ENCODE assay signal across 9 cellular contexts in the genomic region with DNA sequence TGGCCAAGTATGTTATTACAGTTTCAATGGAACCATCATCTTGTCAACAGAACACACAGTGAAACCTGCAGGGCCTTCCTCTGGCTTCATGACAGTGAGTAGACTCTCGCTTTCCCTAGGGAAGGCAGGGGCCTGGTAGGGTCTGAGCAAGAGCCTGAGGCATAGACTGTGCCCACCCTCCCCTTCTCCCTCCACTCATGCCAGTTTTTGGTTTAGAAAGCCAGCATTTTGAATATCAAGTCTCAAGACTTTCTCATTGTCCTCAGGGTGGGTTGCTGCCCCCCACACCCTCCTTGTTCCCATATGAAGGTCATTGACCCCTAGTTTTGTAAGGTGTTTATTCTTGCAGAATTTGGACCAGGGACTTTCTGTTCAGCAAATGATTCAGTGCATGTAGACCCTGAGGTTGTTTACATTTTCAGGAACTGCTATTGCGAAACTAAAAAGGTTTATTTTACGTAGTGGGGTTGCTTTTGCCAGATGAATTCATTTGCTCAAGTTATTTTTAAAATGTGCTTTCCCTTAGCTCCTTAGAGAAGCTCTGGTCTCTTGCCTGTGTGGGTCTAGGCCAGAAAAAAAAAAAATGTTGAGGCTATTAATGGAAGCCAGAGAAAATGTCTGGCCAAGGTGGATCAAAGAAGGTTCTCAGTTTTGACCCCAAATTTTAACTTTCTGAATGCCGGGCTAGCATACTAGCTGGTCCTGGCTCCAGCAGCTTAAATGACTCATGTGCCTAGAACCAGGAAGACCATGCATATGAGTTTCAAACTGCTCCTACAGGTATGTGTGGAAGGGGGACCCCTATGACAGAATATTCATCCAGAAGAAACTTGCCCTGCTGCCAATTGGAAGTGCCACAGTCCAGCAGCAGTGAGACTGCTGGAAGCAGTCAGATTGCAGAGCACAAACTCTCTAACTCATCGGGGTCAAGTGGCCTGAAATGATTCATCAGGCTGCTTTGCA. TPM values are rescaled to one million over a fixed set of nuclear protein-coding genes. Genes with fewer than 3 reads are reported as not detected.
DNase-seq lines count a peak whose midpoint lies in the region; ATAC-seq lines count a peak whose summit lies in the region.
"Had no signal": no experiment of that assay in that cellular context is flagged by ENCODE, and none has a peak within 500 bp of the region (broad histone marks: within the 10 kb centered on the region; RNA-seq: fewer than 3 reads in every experiment).

No MANE protein-coding gene starts in this region.

- H3K9me3 Mint-ChIP-seq in activated CD4-positive, alpha-beta memory T cell treated with anti-CD3 and anti-CD28 coated beads, Interleukin-2, amount 10 ng/mL, durations not matched to agents 7 days and 5 days = no peaks in the 10 kb centered on the region
- H3K9me3 Mint-ChIP-seq: T-cell had no signal

- peak overlapping the region; percentile 24 for H3K27ac ChIP-seq in epithelial cell of prostate

- peaks cover 3% of the 10 kb centered on the region for H3K36me3 Mint-ChIP-seq in activated CD4-positive, alpha-beta memory T cell treated with anti-CD3 and anti-CD28 coated beads, Interleukin-2, amount 10 ng/mL, durations not matched to agents 7 days and 5 days (ENCODE audit: low read depth)

- ATAC-seq in GM18858 (IDR thresholded peaks at IDR 0.05; ENCODE audit: unreplicated experiment) = peak; percentile 39
- ATAC-seq in HG03460 (IDR thresholded peaks at IDR 0.05; ENCODE audit: unreplicated experiment) = peak; percentile 49
- no peak for ATAC-seq in GM18520 (IDR thresholded peaks at IDR 0.05; ENCODE audit: unreplicated experiment)
- ATAC-seq: T-cell had no signal

- H3K4me3 Mint-ChIP-seq in activated CD4-positive, alpha-beta memory T cell treated with anti-CD3 and anti-CD28 coated beads, Interleukin-2, amount 10 ng/mL, durations not matched to agents 7 days and 5 days = no peak overlapping the region
- H3K4me3 Mint-ChIP-seq: T-cell had no signal

- no peaks in the 10 kb centered on the region for H3K4me1 Mint-ChIP-seq in activated CD4-positive, alpha-beta memory T cell treated with anti-CD3 and anti-CD28 coated beads, Interleukin-2, amount 10 ng/mL, durations not matched to agents 7 days and 5 days
- H3K4me1 Mint-ChIP-seq: T-cell had no signal

- POLR2A ChIA-PET in activated CD4-positive, alpha-beta memory T cell treated with anti-CD3 and anti-CD28 coated beads, Interleukin-2, amount 10 ng/mL, durations not matched to agents 7 days and 5 days (lab: Charles Lee) = no interaction called here

- CTCF ChIA-PET in activated CD4-positive, alpha-beta memory T cell treated with anti-CD3 and anti-CD28 coated beads, Interleukin-2, amount 10 ng/mL, durations not matched to agents 7 days and 5 days (lab: Charles Lee) = interaction anchor here (0.6 to 2.2 kb wide), 3 partner anchors 10 to 507 kb away, joined by 3 to 11 read pairs (median 5); partner anchors contain the start of gene MOB3B

- no peak for DNase-seq in epithelial cell of prostate (ENCODE audit: low read depth, low spot score)
- peak; percentile 36 for DNase-seq in putamen (ENCODE audit: low spot score)
- no peak for DNase-seq in central memory CD4-positive, alpha-beta T cell
- DNase-seq in cortex of kidney (lab: John Stamatoyannopoulos, UW) = no peak
- no peak for DNase-seq in activated CD4-positive, alpha-beta memory T cell treated with anti-CD3 and anti-CD28 coated beads, Interleukin-2, amount 10 ng/mL, durations not matched to agents 7 days and 5 days
- DNase-seq: T-cell had no signal

- no peaks in the 10 kb centered on the region for H3K27me3 Mint-ChIP-seq in activated CD4-positive, alpha-beta memory T cell treated with anti-CD3 and anti-CD28 coated beads, Interleukin-2, amount 10 ng/mL, durations not matched to agents 7 days and 5 days
- H3K27me3 Mint-ChIP-seq: T-cell had no signal

- H3K27ac Mint-ChIP-seq in activated CD4-positive, alpha-beta memory T cell treated with anti-CD3 and anti-CD28 coated beads, Interleukin-2, amount 10 ng/mL, durations not matched to agents 7 days and 5 days = no peak overlapping the region
- H3K27ac Mint-ChIP-seq: T-cell had no signal

RNA-seq across cellular contexts. Expression of gene MOB3B, which starts 10.1 kb away (rescaled TPM):
- under 1 TPM; 0.05 to 0.13 TPM for total RNA-seq in activated CD4-positive, alpha-beta memory T cell treated with anti-CD3 and anti-CD28 coated beads, Interleukin-2, amount 10 ng/mL, durations not matched to agents 7 days and 5 days

RNA-seq across cellular contexts. Expression of gene IFNK, which starts 15.7 kb away (rescaled TPM):
- total RNA-seq in activated CD4-positive, alpha-beta memory T cell treated with anti-CD3 and anti-CD28 coated beads, Interleukin-2, amount 10 ng/mL, durations not matched to agents 7 days and 5 days = not detected
- total RNA-seq: T-cell had no signal

RNA-seq across cellular contexts. Expression of gene C9orf72, which starts 33.5 kb away (rescaled TPM):
- 10 to 100 TPM in 1 of 2 experiments, 1 to 10 TPM in 1; 9.9 to 10.6 TPM for total RNA-seq in activated CD4-positive, alpha-beta memory T cell treated with anti-CD3 and anti-CD28 coated beads, Interleukin-2, amount 10 ng/mL, durations not matched to agents 7 days and 5 days
